8 cellular contexts compared by ENCODE assay signal in genomic region chr11:10456519-10456918, GRCh38. TPM values are rescaled to one million over a fixed set of nuclear protein-coding genes. Genes with fewer than 3 reads are reported as not detected.
DNase-seq lines count a peak whose midpoint lies in the region; ATAC-seq and TF ChIP-seq lines count a peak whose summit lies in the region.

No MANE protein-coding gene starts in this region.

- H3K27me3 Mint-ChIP-seq in activated naive CD4-positive, alpha-beta T cell treated with anti-CD3 and anti-CD28 coated beads, Interleukin-2, amount 50 U/mL, for 24 hours: no peaks in the 10 kb centered on the region

- peak overlapping the region; percentile 94 for H3K27ac Mint-ChIP-seq in activated naive CD4-positive, alpha-beta T cell treated with anti-CD3 and anti-CD28 coated beads, Interleukin-2, amount 50 U/mL, for 24 hours

- H3K27me3 ChIP-seq in SJCRH30: no peaks in the 10 kb centered on the region
- no peaks in the 10 kb centered on the region for H3K27me3 ChIP-seq in stomach

- H3K4me1 ChIP-seq in SJCRH30: peaks cover 11% of the 10 kb centered on the region
- peaks cover 19 to 57% (median 31%) of the 10 kb centered on the region in 4 donors for H3K4me1 ChIP-seq in stomach

- peak overlapping the region; percentile 57 for H3K4me3 ChIP-seq in SJCRH30
- H3K4me3 ChIP-seq in fibroblast of villous mesenchyme (ENCODE audit: low read depth, low read length): peak overlapping the region; percentile 48
- peak overlapping the region; percentile 24 to 46 (median 36) for H3K4me3 ChIP-seq in stomach

- no peak for ATAC-seq in GM19324 (IDR thresholded peaks at IDR 0.05; ENCODE audit: low FRiP score, unreplicated experiment)

- no peak for DNase-seq in activated naive CD4-positive, alpha-beta T cell treated with anti-CD3 and anti-CD28 coated beads, Interleukin-2, amount 50 U/mL, for 16 hours
- peak; percentile 33 to 52 for DNase-seq in SJCRH30
- DNase-seq in fibroblast of villous mesenchyme (ENCODE audit: low read depth): no peak
- no peak for DNase-seq in stomach
- no peak for DNase-seq in NCI-H774 (lab: John Stamatoyannopoulos, UW)
- DNase-seq in glomerular visceral epithelial cell (ENCODE audit: extremely low spot score): no peak

- peaks cover 84% of the 10 kb centered on the region for H3K4me1 Mint-ChIP-seq in activated naive CD4-positive, alpha-beta T cell treated with anti-CD3 and anti-CD28 coated beads, Interleukin-2, amount 50 U/mL, for 24 hours

- 57 to 84% (median 69%) methylated on average over 3 of the region's 3 CpGs for WGBS in stomach, 5 donors

- H3K36me3 Mint-ChIP-seq in activated naive CD4-positive, alpha-beta T cell treated with anti-CD3 and anti-CD28 coated beads, Interleukin-2, amount 50 U/mL, for 24 hours: no peaks in the 10 kb centered on the region

- TF ChIP-seq CTCF in fibroblast of villous mesenchyme (IDR thresholded peaks at IDR 0.05; ENCODE audit: insufficient read depth, low read depth, low read length) (no peak), stomach (IDR thresholded peaks at IDR 0.05) (no peak)

- intact Hi-C loops in stomach (cut with DNase I; ENCODE audit: low total_unique reads): no loop called here

- peak overlapping the region; percentile 87 for H3K27ac ChIP-seq in SJCRH30
- H3K27ac ChIP-seq in stomach: peak overlapping the region; percentile 60 to 83 (median 81)

- H3K36me3 ChIP-seq in SJCRH30 (peaks cover 1% of the 10 kb centered on the region), stomach (peaks cover 0 to 3% (median 3%) of the 10 kb centered on the region in 4 donors)

- peak overlapping the region; percentile 85 for H3K4me3 Mint-ChIP-seq in activated naive CD4-positive, alpha-beta T cell treated with anti-CD3 and anti-CD28 coated beads, Interleukin-2, amount 50 U/mL, for 24 hours

- TF ChIP-seq EP300 in stomach (IDR thresholded peaks at IDR 0.05): no peak

- no peak for TF ChIP-seq POLR2A in stomach (IDR thresholded peaks at IDR 0.05)

- no peaks in the 10 kb centered on the region for H3K9me3 Mint-ChIP-seq in activated naive CD4-positive, alpha-beta T cell treated with anti-CD3 and anti-CD28 coated beads, Interleukin-2, amount 50 U/mL, for 24 hours

- H3K9me3 ChIP-seq in SJCRH30 (replicated peaks) (no peaks in the 10 kb centered on the region), stomach (no peaks in the 10 kb centered on the region)

RNA-seq across cellular contexts. Expression of gene AMPD3, which starts 1.5 kb away (rescaled TPM):
- total RNA-seq in SJCRH30 (2014; rRNA removed; shearing (Covaris generic)): 14.7 and 14.9 TPM in 2 replicates
- total RNA-seq in fibroblast of villous mesenchyme: 14.5 and 22.9 TPM in 2 replicates
- 10 to 100 TPM in 3 of 5 donors, 1 to 10 TPM in 2; 7.7 to 20.4 (median 14.2) TPM for total RNA-seq in stomach
- polyA plus RNA-seq in stomach: 1 to 10 TPM; 4.1 to 6.6 (median 5.2) TPM

Comparison
In these comparisons a context has a peak if more than half of its experiments do, and no peak if none do; other contexts are left out.
1. DNase-seq: peak in SJCRH30 (2 of 2); none in activated naive CD4-positive, alpha-beta T cell treated with anti-CD3 and anti-CD28 coated beads, Interleukin-2, amount 50 U/mL, for 16 hours (single experiment), fibroblast of villous mesenchyme (single experiment), stomach (single experiment), NCI-H774 (single experiment) and glomerular visceral epithelial cell (single experiment).
2. Peak in every context shown above with its lines, with median percentiles within 50 percentile points of each other: H3K4me3 ChIP-seq.